In genomic region chr2:133341575-133341974, GRCh38 we compare ENCODE assay signal across 34 cellular contexts.
"Had no signal": no experiment of that assay in that cellular context is flagged by ENCODE, and none has a peak within 500 bp of the region (broad histone marks: within the 10 kb centered on the region; RNA-seq: fewer than 3 reads in every experiment).

No MANE protein-coding gene starts in this region.

- H3K9me3 ChIP-seq: ascending aorta had no signal

- H3K27me3 ChIP-seq: ascending aorta, cardiac muscle cell had no signal

- H3K27ac Mint-ChIP-seq: activated B cell treated with CpG ODN at 0.5 μM for 24 hours; activated CD4-positive, alpha-beta memory T cell treated with anti-CD3 and anti-CD28 coated beads, Interleukin-2, amount 10 ng/mL, durations not matched to agents 7 days and 5 days; activated CD4-positive, alpha-beta T cell treated with anti-CD3 and anti-CD28 coated beads, Interleukin-2, amount 10 ng/mL, durations not matched to agents 24 days and 14 days; activated CD8-positive, alpha-beta memory T cell treated with anti-CD3 and anti-CD28 coated beads, Interleukin-2, amount 10 ng/mL, durations not matched to agents 7 days and 5 days; activated CD8-positive, alpha-beta T cell treated with anti-CD3 and anti-CD28 coated beads, Interleukin-2, amount 10 ng/mL, durations not matched to agents 7 days and 5 days; activated naive CD4-positive, alpha-beta T cell treated with anti-CD3 and anti-CD28 coated beads, Interleukin-2, amount 10 ng/mL, durations not matched to agents 7 days and 5 days; activated naive CD4-positive, alpha-beta T cell treated with anti-CD3 and anti-CD28 coated beads, Interleukin-2, amount 50 U/mL, for 24 hours; activated naive CD8-positive, alpha-beta T cell; activated naive CD8-positive, alpha-beta T cell treated with anti-CD3 and anti-CD28 coated beads, Interleukin-2, amount 10 ng/mL, durations not matched to agents 7 days and 5 days; activated naive CD8-positive, alpha-beta T cell treated with anti-CD3 and anti-CD28 coated beads, Interleukin-2, amount 50 U/mL, for 24 hours; activated T-cell treated with anti-CD3 and anti-CD28 coated beads, Interleukin-2, amount 50 U/mL, for 24 hours; activated T-helper 2 cell treated with anti-CD3 and anti-CD28 coated beads, Interferon-gamma antibody, Interleukin-2, Interleukin-4, amounts not matched to agents 10 μg/mL and 5 μg/mL and 100 μg/mL, durations not matched to agents 14 hours and 24 hours and 36 hours; T-helper 1 cell treated with Interleukin-12 subunit alpha and Interleukin-12 subunit beta and Interleukin-4 antibody, amounts not matched to agents 30 μg/mL and 1 μg/mL, for 36 hours; T-helper 2 cell treated with Interferon-gamma antibody and Interleukin-4, amounts not matched to agents 5 μg/mL and 100 μg/mL, for 36 hours had no signal

- H3K36me3 Mint-ChIP-seq: activated CD8-positive, alpha-beta memory T cell treated with anti-CD3 and anti-CD28 coated beads, Interleukin-2, amount 10 ng/mL, durations not matched to agents 7 days and 5 days; activated naive CD4-positive, alpha-beta T cell treated with anti-CD3 and anti-CD28 coated beads, Interleukin-2, amount 10 ng/mL, durations not matched to agents 7 days and 5 days; activated naive CD4-positive, alpha-beta T cell treated with anti-CD3 and anti-CD28 coated beads, Interleukin-2, amount 50 U/mL, for 24 hours; activated naive CD8-positive, alpha-beta T cell; activated naive CD8-positive, alpha-beta T cell treated with anti-CD3 and anti-CD28 coated beads, Interleukin-2, amount 10 ng/mL, durations not matched to agents 7 days and 5 days; brain had no signal

- H3K27ac ChIP-seq: ascending aorta, cardiac muscle cell, VCaP had no signal

- H3K9me3 Mint-ChIP-seq: activated B cell treated with CpG ODN at 0.5 μM for 24 hours; activated CD4-positive, alpha-beta T cell treated with anti-CD3 and anti-CD28 coated beads, Interleukin-2, amount 10 ng/mL, durations not matched to agents 24 days and 14 days; activated naive CD4-positive, alpha-beta T cell treated with anti-CD3 and anti-CD28 coated beads, Interleukin-2, amount 50 U/mL, for 24 hours; activated naive CD8-positive, alpha-beta T cell treated with anti-CD3 and anti-CD28 coated beads, Interleukin-2, amount 10 ng/mL, durations not matched to agents 7 days and 5 days; activated T-helper 2 cell treated with anti-CD3 and anti-CD28 coated beads, Interferon-gamma antibody, Interleukin-2, Interleukin-4, amounts not matched to agents 10 μg/mL and 5 μg/mL and 100 μg/mL, durations not matched to agents 14 hours and 24 hours and 36 hours; brain; T-helper 2 cell treated with Interferon-gamma antibody and Interleukin-4, amounts not matched to agents 5 μg/mL and 100 μg/mL, for 36 hours had no signal

- H3K4me3 Mint-ChIP-seq: activated B cell treated with CpG ODN at 0.5 μM for 24 hours; activated CD4-positive, alpha-beta memory T cell treated with anti-CD3 and anti-CD28 coated beads, Interleukin-2, amount 10 ng/mL, durations not matched to agents 7 days and 5 days; activated CD4-positive, alpha-beta T cell treated with anti-CD3 and anti-CD28 coated beads, Interleukin-2, amount 10 ng/mL, durations not matched to agents 24 days and 14 days; activated CD8-positive, alpha-beta memory T cell treated with anti-CD3 and anti-CD28 coated beads, Interleukin-2, amount 10 ng/mL, durations not matched to agents 7 days and 5 days; activated CD8-positive, alpha-beta T cell treated with anti-CD3 and anti-CD28 coated beads, Interleukin-2, amount 10 ng/mL, durations not matched to agents 7 days and 5 days; activated naive CD4-positive, alpha-beta T cell treated with anti-CD3 and anti-CD28 coated beads, Interleukin-2, amount 10 ng/mL, durations not matched to agents 7 days and 5 days; activated naive CD4-positive, alpha-beta T cell treated with anti-CD3 and anti-CD28 coated beads, Interleukin-2, amount 50 U/mL, for 24 hours; activated naive CD8-positive, alpha-beta T cell; activated naive CD8-positive, alpha-beta T cell treated with anti-CD3 and anti-CD28 coated beads, Interleukin-2, amount 10 ng/mL, durations not matched to agents 7 days and 5 days; activated naive CD8-positive, alpha-beta T cell treated with anti-CD3 and anti-CD28 coated beads, Interleukin-2, amount 50 U/mL, for 24 hours; activated T-cell treated with anti-CD3 and anti-CD28 coated beads, Interleukin-2, amount 50 U/mL, for 24 hours; brain; central memory CD8-positive, alpha-beta T cell; T-helper 1 cell treated with Interleukin-12 subunit alpha and Interleukin-12 subunit beta and Interleukin-4 antibody, amounts not matched to agents 30 μg/mL and 1 μg/mL, for 36 hours; T-helper 2 cell treated with Interferon-gamma antibody and Interleukin-4, amounts not matched to agents 5 μg/mL and 100 μg/mL, for 36 hours had no signal

- ATAC-seq: activated CD8-positive, alpha-beta memory T cell treated with anti-CD3 and anti-CD28 coated beads, Interleukin-2, amount 10 ng/mL, durations not matched to agents 7 days and 5 days; activated CD8-positive, alpha-beta T cell treated with anti-CD3 and anti-CD28 coated beads, Interleukin-2, amount 10 ng/mL, durations not matched to agents 7 days and 5 days; activated naive CD8-positive, alpha-beta T cell treated with anti-CD3 and anti-CD28 coated beads, Interleukin-2, amount 50 U/mL, for 24 hours had no signal

- H3K4me3 ChIP-seq: ascending aorta, cardiac muscle cell had no signal

- H3K4me1 ChIP-seq: ascending aorta had no signal

- H3K4me1 Mint-ChIP-seq: activated B cell treated with CpG ODN at 0.5 μM for 24 hours; activated CD4-positive, alpha-beta memory T cell treated with anti-CD3 and anti-CD28 coated beads, Interleukin-2, amount 10 ng/mL, durations not matched to agents 7 days and 5 days; activated CD4-positive, alpha-beta T cell treated with anti-CD3 and anti-CD28 coated beads, Interleukin-2, amount 10 ng/mL, durations not matched to agents 24 days and 14 days; activated CD8-positive, alpha-beta memory T cell treated with anti-CD3 and anti-CD28 coated beads, Interleukin-2, amount 10 ng/mL, durations not matched to agents 7 days and 5 days; activated naive CD4-positive, alpha-beta T cell treated with anti-CD3 and anti-CD28 coated beads, Interleukin-2, amount 10 ng/mL, durations not matched to agents 7 days and 5 days; activated naive CD4-positive, alpha-beta T cell treated with anti-CD3 and anti-CD28 coated beads, Interleukin-2, amount 50 U/mL, for 24 hours; activated naive CD8-positive, alpha-beta T cell treated with anti-CD3 and anti-CD28 coated beads, Interleukin-2, amount 10 ng/mL, durations not matched to agents 7 days and 5 days; activated naive CD8-positive, alpha-beta T cell treated with anti-CD3 and anti-CD28 coated beads, Interleukin-2, amount 50 U/mL, for 24 hours; central memory CD8-positive, alpha-beta T cell had no signal

- H3K36me3 ChIP-seq: ascending aorta, cardiac muscle cell had no signal

- H3K27me3 Mint-ChIP-seq: activated B cell treated with CpG ODN at 0.5 μM for 24 hours; activated CD4-positive, alpha-beta memory T cell treated with anti-CD3 and anti-CD28 coated beads, Interleukin-2, amount 10 ng/mL, durations not matched to agents 7 days and 5 days; activated CD4-positive, alpha-beta T cell treated with anti-CD3 and anti-CD28 coated beads, Interleukin-2, amount 10 ng/mL, durations not matched to agents 24 days and 14 days; activated CD8-positive, alpha-beta memory T cell treated with anti-CD3 and anti-CD28 coated beads, Interleukin-2, amount 10 ng/mL, durations not matched to agents 7 days and 5 days; activated naive CD4-positive, alpha-beta T cell treated with anti-CD3 and anti-CD28 coated beads, Interleukin-2, amount 10 ng/mL, durations not matched to agents 7 days and 5 days; activated naive CD4-positive, alpha-beta T cell treated with anti-CD3 and anti-CD28 coated beads, Interleukin-2, amount 50 U/mL, for 24 hours; activated naive CD8-positive, alpha-beta T cell; activated naive CD8-positive, alpha-beta T cell treated with anti-CD3 and anti-CD28 coated beads, Interleukin-2, amount 10 ng/mL, durations not matched to agents 7 days and 5 days; activated naive CD8-positive, alpha-beta T cell treated with anti-CD3 and anti-CD28 coated beads, Interleukin-2, amount 50 U/mL, for 24 hours; activated T-cell treated with anti-CD3 and anti-CD28 coated beads, Interleukin-2, amount 50 U/mL, for 24 hours; central memory CD8-positive, alpha-beta T cell had no signal

- DNase-seq: activated B cell treated with CpG ODN at 0.5 μM for 24 hours; activated CD4-positive, alpha-beta memory T cell treated with anti-CD3 and anti-CD28 coated beads, Interleukin-2, amount 10 ng/mL, durations not matched to agents 7 days and 5 days; activated CD4-positive, alpha-beta T cell treated with anti-CD3 and anti-CD28 coated beads for 4 hours; activated CD4-positive, alpha-beta T cell treated with anti-CD3 and anti-CD28 coated beads, Interleukin-2, amount 10 ng/mL, durations not matched to agents 24 days and 14 days; activated CD4-positive, alpha-beta T cell treated with anti-CD3 and anti-CD28 coated beads, Interleukin-2, amount 50 U/mL, for 48 hours; activated CD4-positive, CD25-positive, alpha-beta regulatory T cell treated with anti-CD3 and anti-CD28 coated beads, Interleukin-2, amount 50 U/mL, for 72 hours; activated CD8-positive, alpha-beta memory T cell treated with anti-CD3 and anti-CD28 coated beads for 24 hours; activated CD8-positive, alpha-beta memory T cell treated with anti-CD3 and anti-CD28 coated beads, Interleukin-2, amount 10 ng/mL, durations not matched to agents 7 days and 5 days; activated CD8-positive, alpha-beta memory T cell treated with anti-CD3 and anti-CD28 coated beads, Interleukin-2, amount 50 U/mL, for 48 hours; activated CD8-positive, alpha-beta T cell treated with anti-CD3 and anti-CD28 coated beads, Interleukin-2, amount 10 ng/mL, durations not matched to agents 7 days and 5 days; activated effector memory CD4-positive, alpha-beta T cell treated with Interleukin-2 at 50 U/mL for 16 hours; activated gamma-delta T cell; activated naive CD4-positive, alpha-beta T cell treated with anti-CD3 and anti-CD28 coated beads, Interleukin-2, amount 10 ng/mL, durations not matched to agents 7 days and 5 days; activated naive CD4-positive, alpha-beta T cell treated with Interleukin-2 at 50 U/mL for 16 hours; activated naive CD8-positive, alpha-beta T cell treated with anti-CD3 and anti-CD28 coated beads, Interleukin-2, amount 10 ng/mL, durations not matched to agents 7 days and 5 days; activated naive CD8-positive, alpha-beta T cell treated with anti-CD3 and anti-CD28 coated beads, Interleukin-2, amount 50 U/mL, for 24 hours; activated T-cell treated with anti-CD3 and anti-CD28 coated beads, Interleukin-2, amount 50 U/mL, for 24 hours; activated T-cell treated with anti-CD3 and anti-CD28 coated beads, Interleukin-2, amount 50 U/mL, for 48 hours; amygdala; anterior cingulate cortex; caudate nucleus; cerebellar nuclear complex; T-helper 2 cell; T-helper 9 cell had no signal
